Comparison of ENCODE assay signal across 2 cellular contexts in genomic region chr11:69192282-69192681, GRCh38.
TF ChIP-seq lines count a peak whose summit lies in the region.

No MANE protein-coding gene starts in this region.

TF ChIP-seq in IMR-90, 13 proteins besides CTCF, POLR2A, EP300 and RAD21:
- TF ChIP-seq CEBPB (IDR thresholded peaks at IDR 0.05; ENCODE audit: low read depth, low read length) (no peak), BHLHE40 (IDR thresholded peaks at IDR 0.05; ENCODE audit: low read depth, low read length) (no peak), RCOR1 (IDR thresholded peaks at IDR 0.05; ENCODE audit: insufficient replicate concordance, low read length) (no peak), MAFK (IDR thresholded peaks at IDR 0.05; ENCODE audit: low read depth, low read length) (no peak), FOS (IDR thresholded peaks at IDR 0.05; ENCODE audit: low read depth, low read length) (no peak), RFX5 (IDR thresholded peaks at IDR 0.05; ENCODE audit: low read depth, low read length) (no peak), MAZ (IDR thresholded peaks at IDR 0.05; ENCODE audit: borderline replicate concordance, low read depth, low read length) (no peak), MXI1 (IDR thresholded peaks at IDR 0.05; ENCODE audit: borderline replicate concordance, low read depth, low read length) (no peak), SMC3 (IDR thresholded peaks at IDR 0.05; ENCODE audit: low read depth, low read length) (no peak), NFE2L2 (IDR thresholded peaks at IDR 0.05; ENCODE audit: low read depth, low read length) (no peak), ELK1 (IDR thresholded peaks at IDR 0.05; ENCODE audit: borderline replicate concordance, low read depth, low read length) (no peak), USF2 (IDR thresholded peaks at IDR 0.05; ENCODE audit: low read depth, low read length) (no peak), CHD1 (IDR thresholded peaks at IDR 0.05; ENCODE audit: low read depth, low read length) (no peak)
TF ChIP-seq in IMR-90: peak in this region for 0.

TF ChIP-seq in SK-N-SH, 30 proteins besides CTCF, POLR2A, EP300 and RAD21:
- TF ChIP-seq EZH2phosphoT487 (IDR thresholded peaks at IDR 0.05; ENCODE audit: borderline replicate concordance, low read depth) (no peak), RXRA (IDR thresholded peaks at IDR 0.05; ENCODE audit: borderline replicate concordance, low read depth) (no peak), TCF12 (IDR thresholded peaks at IDR 0.05) (no peak)
TF ChIP-seq in SK-N-SH: peak in this region for 0.
